ENCODE assay signal across 13 cellular contexts in the genomic region with DNA sequence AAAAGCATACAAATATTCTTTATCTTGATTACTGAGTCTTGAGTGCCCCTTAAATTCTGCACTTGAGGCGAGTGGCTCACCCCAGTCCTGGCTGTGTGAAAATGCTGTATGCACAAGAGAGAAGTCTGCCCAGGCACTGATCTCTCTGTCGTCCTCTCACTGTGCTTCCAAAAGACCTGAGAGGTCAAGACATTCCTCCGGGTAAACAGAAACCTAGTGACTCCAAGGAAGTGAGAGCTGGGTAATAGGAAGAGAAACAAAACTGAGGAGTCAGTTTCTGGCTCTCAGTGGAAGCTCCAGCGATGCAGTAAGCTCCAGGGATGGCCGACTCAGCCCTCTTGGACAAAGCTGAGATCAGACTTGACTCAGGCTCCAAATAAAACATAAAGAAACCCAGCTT.
A peak's percentile ranks its signal among the peaks of the same experiment; 100 is the strongest.
DNase-seq lines count a peak whose midpoint lies in the region; ATAC-seq and TF ChIP-seq lines count a peak whose summit lies in the region.
"Had no signal": no experiment of that assay in that cellular context is flagged by ENCODE, and none has a peak within 500 bp of the region (broad histone marks: within the 10 kb centered on the region; RNA-seq: fewer than 3 reads in every experiment).

No MANE protein-coding gene starts in this region.

- peak overlapping the region in 1 of 2 experiments; percentile 45; a peak in 2 of 4 replicates for H4K8ac ChIP-seq in IMR-90 (ENCODE audit: low read depth in 2 of 2, low read length in 2 of 2)

- H3K27me3 Mint-ChIP-seq in CD4-positive, alpha-beta T cell: no peaks in the 10 kb centered on the region
- H3K27me3 Mint-ChIP-seq in endodermal cell (ENCODE audit: insufficient read depth): no peaks in the 10 kb centered on the region
- no peaks in the 10 kb centered on the region for H3K27me3 Mint-ChIP-seq in endothelial cell (ENCODE audit: unreplicated experiment)
- H3K27me3 Mint-ChIP-seq: stimulated activated memory B cell treated with anti-CD40 and anti-IgM and Interleukin-4, amounts not matched to agents 10 μg/mL and 1 μg/mL and 100 μg/mL, for 72 hours had no signal

- peaks cover 39% of the 10 kb centered on the region for H3K36me3 Mint-ChIP-seq in CD4-positive, alpha-beta T cell (ENCODE audit: low read depth)
- H3K36me3 Mint-ChIP-seq in endodermal cell (ENCODE audit: low read depth) (no peaks in the 10 kb centered on the region), endothelial cell (ENCODE audit: low read depth, unreplicated experiment) (peaks cover 4% of the 10 kb centered on the region)
- H3K36me3 Mint-ChIP-seq: stimulated activated memory B cell treated with anti-CD40 and anti-IgM and Interleukin-4, amounts not matched to agents 10 μg/mL and 1 μg/mL and 100 μg/mL, for 72 hours had no signal

- H3K14ac ChIP-seq in IMR-90 (replicated peaks; ENCODE audit: low read depth, low read length): peak overlapping the region; percentile 71; the same call in 1 of the 2 replicates

- H3K4me3 ChIP-seq in IMR-90 (ENCODE audit: insufficient read depth, low read depth, low read length) (no peak overlapping the region), endodermal cell (ENCODE audit: low read length) (no peak overlapping the region), osteoblast (ENCODE audit: insufficient read depth, low read length) (peak overlapping the region; percentile 51)
- H3K4me3 ChIP-seq: esophagus squamous epithelium, spleen had no signal

- BruUV-seq in IMR-90 (replicated peaks; lab: Mats Ljungman, UMichigan): no TSS peak

- intact Hi-C loops in CD4-positive, alpha-beta T cell (cut with DNase I, micrococcal nuclease): loop anchor here in 1 of 2 experiments (5.0 kb wide), 1 partner anchor 135 kb away; the partner anchor contains the start of gene NFU1
- intact Hi-C loops in IMR-90 (cut with micrococcal nuclease) (no loop called here), posterior vena cava (cut with DNase I) (no loop called here)

- H3K56ac ChIP-seq in IMR-90 (ENCODE audit: extremely low read depth, insufficient read depth, low read length): no peak overlapping the region; the same call in 1 of the 2 replicates

- in situ Hi-C loops in IMR-90 (cut with MboI; ENCODE audit: low sequenced_read_pairs): no loop called here

- H3K27ac Mint-ChIP-seq in CD4-positive, alpha-beta T cell: peak overlapping the region; percentile 81
- H3K27ac Mint-ChIP-seq in endodermal cell: peak overlapping the region; percentile 50
- no peak overlapping the region for H3K27ac Mint-ChIP-seq in endothelial cell (ENCODE audit: unreplicated experiment)
- H3K27ac Mint-ChIP-seq: activated B cell treated with CpG ODN at 0.5 μM for 24 hours; stimulated activated memory B cell treated with anti-CD40 and anti-IgM and Interleukin-4, amounts not matched to agents 10 μg/mL and 1 μg/mL and 100 μg/mL, for 72 hours had no signal

- H3K4me1 Mint-ChIP-seq in CD4-positive, alpha-beta T cell (ENCODE audit: low read depth): peaks cover 90% of the 10 kb centered on the region
- H3K4me1 Mint-ChIP-seq in endodermal cell: peaks cover 43% of the 10 kb centered on the region
- peaks cover 48% of the 10 kb centered on the region for H3K4me1 Mint-ChIP-seq in endothelial cell (ENCODE audit: unreplicated experiment)
- H3K4me1 Mint-ChIP-seq: activated B cell treated with CpG ODN at 0.5 μM for 24 hours; stimulated activated memory B cell treated with anti-CD40 and anti-IgM and Interleukin-4, amounts not matched to agents 10 μg/mL and 1 μg/mL and 100 μg/mL, for 72 hours had no signal

- no peak overlapping the region for H2BK15ac ChIP-seq in IMR-90 (ENCODE audit: low read depth, low read length)

- H3K9me3 ChIP-seq in CD4-positive, alpha-beta T cell (ENCODE audit: control insufficient read depth, low read length): no peaks in the 10 kb centered on the region
- H3K9me3 ChIP-seq in IMR-90 (ENCODE audit: control insufficient read depth, insufficient read depth, low read length) (no peaks in the 10 kb centered on the region), endodermal cell (ENCODE audit: control insufficient read depth, low read length) (no peaks in the 10 kb centered on the region), osteoblast (ENCODE audit: low read depth, low read length) (no peaks in the 10 kb centered on the region)
- H3K9me3 ChIP-seq: esophagus squamous epithelium, spleen had no signal

- H2BK20ac ChIP-seq in IMR-90 (ENCODE audit: low read depth, low read length): no peak overlapping the region

- no peak overlapping the region for H2BK120ac ChIP-seq in IMR-90 (ENCODE audit: low read depth, low read length)

- peak overlapping the region; percentile 52 for H3K23ac ChIP-seq in IMR-90 (ENCODE audit: low read depth, low read length)

- dilution Hi-C loops in IMR-90 (cut with HindIII; ENCODE audit: low sequenced_read_pairs, unreplicated experiment): no loop called here

- DNase-seq in CD4-positive, alpha-beta T cell: no peak
- DNase-seq in IMR-90 (peak; percentile 73), endodermal cell (no peak), osteoblast (ENCODE audit: insufficient read length, low spot score, missing footprints) (peak; percentile 57), posterior vena cava (ENCODE audit: low spot score) (no peak), endothelial cell (ENCODE audit: low spot score) (no peak), NOMO-1 treated with DMSO at 0.1 percent for 48 hours (lab: John Stamatoyannopoulos, UW; ENCODE audit: unreplicated experiment) (no peak)
- DNase-seq: activated B cell treated with CpG ODN at 0.5 μM for 24 hours, esophagus squamous epithelium, mesendoderm, spleen had no signal

- H3K9me3 Mint-ChIP-seq in CD4-positive, alpha-beta T cell: no peaks in the 10 kb centered on the region
- H3K9me3 Mint-ChIP-seq in endodermal cell (no peaks in the 10 kb centered on the region), endothelial cell (ENCODE audit: unreplicated experiment) (no peaks in the 10 kb centered on the region)
- H3K9me3 Mint-ChIP-seq: activated B cell treated with CpG ODN at 0.5 μM for 24 hours; stimulated activated memory B cell treated with anti-CD40 and anti-IgM and Interleukin-4, amounts not matched to agents 10 μg/mL and 1 μg/mL and 100 μg/mL, for 72 hours had no signal

- peaks cover 47 to 93% of the 10 kb centered on the region in 2 experiments for H3K79me1 ChIP-seq in IMR-90 (ENCODE audit: low read depth in 1 of 2, low read length in 2 of 2)

- H3K79me2 ChIP-seq in osteoblast (ENCODE audit: insufficient read depth, low read length): peaks cover 89% of the 10 kb centered on the region

- H2AFZ ChIP-seq in IMR-90 (replicated peaks; ENCODE audit: low read length, poor library complexity) (peak overlapping the region; percentile 13), osteoblast (ENCODE audit: low read length) (no peak overlapping the region)

- H3K9ac ChIP-seq in IMR-90 (ENCODE audit: low read depth, low read length) (0 out of 2 replicates have a peak overlapping the region, but pooled peaks have one; percentile 5), endodermal cell (ENCODE audit: extremely low read depth, low read length, poor library complexity, severe bottlenecking) (no peak overlapping the region)

- H3K27ac ChIP-seq in CD4-positive, alpha-beta T cell (ENCODE audit: low read depth, low read length): peak overlapping the region; percentile 29
- H3K27ac ChIP-seq in IMR-90 (ENCODE audit: insufficient read depth, low read length): peak overlapping the region; percentile 10; the same call in 1 of the 2 replicates
- no peak overlapping the region for H3K27ac ChIP-seq in endodermal cell (ENCODE audit: low read depth, low read length)
- H3K27ac ChIP-seq in osteoblast (ENCODE audit: low read depth, low read length): peak overlapping the region; percentile 71
- H3K27ac ChIP-seq: esophagus squamous epithelium, spleen had no signal

- H3K36me3 ChIP-seq in IMR-90 (ENCODE audit: control insufficient read depth, insufficient read depth, low read length) (no peaks in the 10 kb centered on the region), endodermal cell (ENCODE audit: control insufficient read depth, insufficient read depth, low read length) (no peaks in the 10 kb centered on the region), osteoblast (ENCODE audit: insufficient read depth, low read length) (no peaks in the 10 kb centered on the region)
- H3K36me3 ChIP-seq: esophagus squamous epithelium, spleen had no signal

- no peak overlapping the region for H2AK5ac ChIP-seq in IMR-90 (ENCODE audit: low read depth, low read length)

- CTCF ChIA-PET in CD4-positive, alpha-beta T cell (lab: Charles Lee): interaction anchor here (0.7 to 2.3 kb wide), 6 partner anchors 8 to 237 kb away, joined by 3 to 14 read pairs (median 3); no protein-coding TSS in a partner anchor
- CTCF ChIA-PET in IMR-90 (lab: Yijun Ruan, JAX): interaction anchor here (1.1 kb wide), 1 partner anchor 9 kb away, joined by 3 read pairs; no protein-coding TSS in a partner anchor

- H4K91ac ChIP-seq in IMR-90 (ENCODE audit: insufficient read depth, low read depth, low read length): no peak overlapping the region; the same call in 1 of the 2 replicates

- H3K4ac ChIP-seq in IMR-90 (ENCODE audit: low read depth, low read length): peak overlapping the region; percentile 46; the same call in 1 of the 2 replicates

- TF ChIP-seq RAD21 in IMR-90 (IDR thresholded peaks at IDR 0.05; ENCODE audit: low read length): no peak

- H3K27me3 ChIP-seq in CD4-positive, alpha-beta T cell (ENCODE audit: control insufficient read depth, insufficient read depth, low read length): no peaks in the 10 kb centered on the region
- H3K27me3 ChIP-seq in IMR-90 (ENCODE audit: control insufficient read depth, insufficient read depth, low read length) (no peaks in the 10 kb centered on the region), endodermal cell (ENCODE audit: control insufficient read depth, insufficient read depth, low read length, poor library complexity, severe bottlenecking) (no peaks in the 10 kb centered on the region), osteoblast (ENCODE audit: insufficient read depth, low read length) (no peaks in the 10 kb centered on the region)
- H3K27me3 ChIP-seq: esophagus squamous epithelium, spleen had no signal

- peaks cover 39% of the 10 kb centered on the region for H3K9me1 ChIP-seq in IMR-90 (ENCODE audit: insufficient read depth, low read length)

- POLR2A ChIA-PET in CD4-positive, alpha-beta T cell (lab: Charles Lee): interaction anchor here (1.0 to 1.2 kb wide), 3 partner anchors 10 to 71 kb away, joined by 3 to 4 read pairs (median 3); no protein-coding TSS in a partner anchor
- POLR2A ChIA-PET in IMR-90 (lab: Charles Lee; ENCODE audit: unreplicated experiment): no interaction called here

- no peak overlapping the region for H2AK9ac ChIP-seq in IMR-90 (replicated peaks; ENCODE audit: low read depth, low read length, poor library complexity)

- no peak overlapping the region for H4K5ac ChIP-seq in IMR-90 (ENCODE audit: low read depth, low read length)

- TF ChIP-seq CTCF in CD4-positive, alpha-beta T cell (IDR thresholded peaks at IDR 0.05): no peak
- TF ChIP-seq CTCF in IMR-90 (conservative IDR thresholded peaks at IDR 0.05; ENCODE audit: low read depth, low read length): no peak
- no peak for TF ChIP-seq CTCF in endodermal cell (conservative IDR thresholded peaks at IDR 0.05)
- TF ChIP-seq CTCF in osteoblast (IDR thresholded peaks at IDR 0.05; ENCODE audit: extremely low read depth, low read depth, low read length): no peak
- no peak for TF ChIP-seq CTCF in endothelial cell (IDR thresholded peaks at IDR 0.05; ENCODE audit: unreplicated experiment)

- WGBS in IMR-90 (ENCODE audit: extremely low coverage in 2 of 2, insufficient read length in 1 of 2), 2 experiments: no CpG with 5 or more reads among the region's 5 CpGs
- 81 to 82% methylated on average over 5 of the region's 5 CpGs for WGBS in endodermal cell (ENCODE audit: insufficient coverage in 1 of 2, insufficient read length in 1 of 2), 2 experiments

- peaks cover 22% of the 10 kb centered on the region for H3K4me1 ChIP-seq in IMR-90 (ENCODE audit: control insufficient read depth, insufficient read depth, low read length)
- peaks cover 9% of the 10 kb centered on the region for H3K4me1 ChIP-seq in endodermal cell (ENCODE audit: control insufficient read depth, insufficient read depth, low read length)
- H3K4me1 ChIP-seq in osteoblast (ENCODE audit: insufficient read depth, low read length): peaks cover 31% of the 10 kb centered on the region

- H3K4me3 Mint-ChIP-seq in CD4-positive, alpha-beta T cell: peak overlapping the region; percentile 17
- no peak overlapping the region for H3K4me3 Mint-ChIP-seq in endodermal cell
- no peak overlapping the region for H3K4me3 Mint-ChIP-seq in endothelial cell (ENCODE audit: unreplicated experiment)
- H3K4me3 Mint-ChIP-seq: activated B cell treated with CpG ODN at 0.5 μM for 24 hours; stimulated activated memory B cell treated with anti-CD40 and anti-IgM and Interleukin-4, amounts not matched to agents 10 μg/mL and 1 μg/mL and 100 μg/mL, for 72 hours had no signal

- H4K20me1 ChIP-seq in IMR-90 (ENCODE audit: insufficient read depth, low read length) (peaks cover 67% of the 10 kb centered on the region), osteoblast (ENCODE audit: insufficient read depth, low read length) (peaks cover 47% of the 10 kb centered on the region)

- H3K4me2 ChIP-seq in IMR-90 (ENCODE audit: low read depth, low read length) (peak overlapping the region; percentile 61), osteoblast (ENCODE audit: insufficient read depth, low read length) (peak overlapping the region; percentile 77)

- peak overlapping the region; percentile 9; the same call in 1 of the 2 replicates for H3K18ac ChIP-seq in IMR-90 (ENCODE audit: low read depth, low read length)

- ATAC-seq in CD4-positive, alpha-beta T cell (ENCODE audit: poor library complexity): no peak
- ATAC-seq in IMR-90 (ENCODE audit: low read depth): peak; percentile 84
- no peak for ATAC-seq in HG02970 (IDR thresholded peaks at IDR 0.05; ENCODE audit: low FRiP score, unreplicated experiment)
- ATAC-seq: stimulated activated memory B cell treated with anti-CD40 and anti-IgM and Interleukin-4, amounts not matched to agents 10 μg/mL and 1 μg/mL and 100 μg/mL, for 72 hours had no signal

- TF ChIP-seq POLR2A in IMR-90 (IDR thresholded peaks at IDR 0.05; ENCODE audit: low read depth, low read length): no peak

- H2BK5ac ChIP-seq in IMR-90 (ENCODE audit: low read depth, low read length, poor library complexity, severe bottlenecking): peak overlapping the region; percentile 67

Comparison
In these comparisons a context has a peak if more than half of its experiments do, and no peak if none do; other contexts are left out.
1. DNase-seq: peak in IMR-90 (single experiment) and osteoblast (single experiment); none in CD4-positive, alpha-beta T cell (0 of 10), endodermal cell (single experiment), posterior vena cava (single experiment), endothelial cell (single experiment) and NOMO-1 treated with DMSO at 0.1 percent for 48 hours (single experiment).